In genomic region chr1:52140633-52141512, GRCh38 we compare ENCODE assay signal across 9 cellular contexts. TPM values are rescaled to one million over a fixed set of nuclear protein-coding genes. Genes with fewer than 3 reads are reported as not detected.
A peak's percentile ranks its signal among the peaks of the same experiment; 100 is the strongest.
DNase-seq lines count a peak whose midpoint lies in the region; ATAC-seq, FAIRE-seq and TF ChIP-seq lines count a peak whose summit lies in the region.
"Had no signal": no experiment of that assay in that cellular context is flagged by ENCODE, and none has a peak within 500 bp of the region (broad histone marks: within the 10 kb centered on the region; RNA-seq: fewer than 3 reads in every experiment).

No MANE protein-coding gene starts in this region.

- H3K4me3 Mint-ChIP-seq in MCF 10A (ENCODE audit: unreplicated experiment) = peak overlapping the region; percentile 86

- H3K4me1 ChIP-seq in BLaER1 treated with 17β-estradiol and CSF1 and Interleukin-3, amounts not matched to agents 10 nM and 100 nM = peaks cover 32 to 52% (median 43%) of the 10 kb centered on the region in 10 experiments
- H3K4me1 ChIP-seq in Karpas-422 (ENCODE audit: low read length) (peaks cover 18% of the 10 kb centered on the region), muscle layer of colon (ENCODE audit: insufficient read depth, low read length) (peaks cover 29% of the 10 kb centered on the region)

- no peaks in the 10 kb centered on the region for H3K36me3 Mint-ChIP-seq in MCF 10A (ENCODE audit: insufficient read depth, unreplicated experiment)

- H3K4me2 ChIP-seq in BLaER1 treated with 17β-estradiol and CSF1 and Interleukin-3, amounts not matched to agents 10 nM and 100 nM = peak overlapping the region; percentile 79 to 98 (median 93)
- peak overlapping the region; percentile 91 for H3K4me2 ChIP-seq in Karpas-422 (ENCODE audit: low read depth, low read length, poor library complexity, severe bottlenecking)

- H3K27ac ChIP-seq in BLaER1 treated with 17β-estradiol and CSF1 and Interleukin-3, amounts not matched to agents 10 nM and 100 nM = peak overlapping the region in 10 of 11 experiments; percentile 89 to 98 (median 94); a peak in 20 of 22 replicates
- H3K27ac ChIP-seq in Karpas-422 (ENCODE audit: low read length) = no peak overlapping the region
- peak overlapping the region; percentile 79 for H3K27ac ChIP-seq in muscle layer of colon (ENCODE audit: low read depth, low read length)

- peaks cover 29% of the 10 kb centered on the region for H3K4me1 Mint-ChIP-seq in MCF 10A (ENCODE audit: insufficient read depth, unreplicated experiment)

- H3K27me3 Mint-ChIP-seq in MCF 10A (ENCODE audit: insufficient read depth, unreplicated experiment) = no peaks in the 10 kb centered on the region

- POLR2A ChIA-PET in MCF 10A (lab: Yijun Ruan, JAX) = interaction anchor here (0.7 to 2.6 kb wide), 19 partner anchors 12 to 265 kb away, joined by 3 to 17 read pairs (median 7); partner anchors contain the start of genes BTF3L4, CC2D1B, KTI12 and ORC1

- H3K79me2 ChIP-seq in Karpas-422 (ENCODE audit: low read length) = no peaks in the 10 kb centered on the region

- peak overlapping the region; percentile 86 to 99 (median 94); a peak in 17 of 20 replicates for H3K4me3 ChIP-seq in BLaER1 treated with 17β-estradiol and CSF1 and Interleukin-3, amounts not matched to agents 10 nM and 100 nM
- H3K4me3 ChIP-seq in Karpas-422 (ENCODE audit: low read length) = peak overlapping the region; percentile 88; the same call in 1 of the 2 replicates
- peak overlapping the region in 1 of 2 donors; percentile 71 for H3K4me3 ChIP-seq in muscle layer of colon (ENCODE audit: low read depth in 1 of 2, low read length in 2 of 2)

- TF ChIP-seq CTCF in MCF 10A (IDR thresholded peaks at IDR 0.05; ENCODE audit: unreplicated experiment) = no peak

- H3K9me3 ChIP-seq in BLaER1 treated with 17β-estradiol and CSF1 and Interleukin-3, amounts not matched to agents 10 nM and 100 nM (replicated peaks in 1 of 11) = no peaks in the 10 kb centered on the region
- H3K9me3 ChIP-seq in Karpas-422 (ENCODE audit: low read length) (no peaks in the 10 kb centered on the region), muscle layer of colon (ENCODE audit: low read length) (no peaks in the 10 kb centered on the region)

- H3K27ac Mint-ChIP-seq in MCF 10A (ENCODE audit: low read depth, unreplicated experiment) = peak overlapping the region; percentile 95

- H3K36me3 ChIP-seq in BLaER1 treated with 17β-estradiol and CSF1 and Interleukin-3, amounts not matched to agents 10 nM and 100 nM = no peaks in the 10 kb centered on the region
- H3K36me3 ChIP-seq in Karpas-422 (ENCODE audit: insufficient read depth, low read length) (no peaks in the 10 kb centered on the region), muscle layer of colon (ENCODE audit: insufficient read depth, low read length) (no peaks in the 10 kb centered on the region)

- ATAC-seq in GM19395 (IDR thresholded peaks at IDR 0.05; ENCODE audit: unreplicated experiment) (no peak), HG03039 (IDR thresholded peaks at IDR 0.05; ENCODE audit: unreplicated experiment) (no peak)

- DNase-seq in Karpas-422 (no peak), MCF 10A (ENCODE audit: unreplicated experiment) (peak; percentile 24), frontal cortex (ENCODE audit: low spot score in 2 of 2) (no peak)
- DNase-seq in stimulated activated CD4-positive, alpha-beta T cell treated with anti-CD3 and anti-CD28 coated beads, Interleukin-1b, Interleukin-23, amount 100 ng/mL, for 48 hours = no peak

- H2AFZ ChIP-seq in Karpas-422 (ENCODE audit: low read length) = no peak overlapping the region; the same call in 1 of the 2 replicates

- no peaks in the 10 kb centered on the region for H3K27me3 ChIP-seq in BLaER1 treated with 17β-estradiol and CSF1 and Interleukin-3, amounts not matched to agents 10 nM and 100 nM
- H3K27me3 ChIP-seq in Karpas-422 (ENCODE audit: low read length) (no peaks in the 10 kb centered on the region), muscle layer of colon (ENCODE audit: control insufficient read depth in 1 of 2, insufficient read depth in 2 of 2, low read length in 2 of 2) (no peaks in the 10 kb centered on the region)

- H3K9me3 Mint-ChIP-seq in MCF 10A (ENCODE audit: unreplicated experiment) = no peaks in the 10 kb centered on the region

- CTCF ChIA-PET in MCF 10A (lab: Yijun Ruan, JAX) = interaction anchor here (0.5 to 1.9 kb wide), 3 partner anchors 14 to 155 kb away, joined by 3 to 13 read pairs (median 5); no protein-coding TSS in a partner anchor

- intact Hi-C loops in MCF 10A (cut with micrococcal nuclease) = loop anchor here (5.0 kb wide), 1 partner anchor 226 kb away; the partner anchor contains the start of gene CC2D1B

- FAIRE-seq in frontal cortex (lab: Jason Lieb, UNC) = no peak
- FAIRE-seq: endometrium had no signal

- H3K9me2 ChIP-seq in Karpas-422 (replicated peaks; ENCODE audit: insufficient read depth, low read length) = no peaks in the 10 kb centered on the region

- TSS peak; percentile 21 for BruUV-seq in MCF 10A (replicated peaks; lab: Mats Ljungman, UMichigan)

- H4K20me1 ChIP-seq in BLaER1 treated with 17β-estradiol and CSF1 and Interleukin-3, amounts not matched to agents 10 nM and 100 nM = peaks cover 0 to 36% (median 20%) of the 10 kb centered on the region in 11 experiments; a peak in 11 of 22 replicates
- no peaks in the 10 kb centered on the region for H4K20me1 ChIP-seq in Karpas-422 (ENCODE audit: insufficient read depth, low read depth, low read length)

- H3K9ac ChIP-seq in BLaER1 treated with 17β-estradiol and CSF1 and Interleukin-3, amounts not matched to agents 10 nM and 100 nM = peak overlapping the region in 10 of 11 experiments; percentile 91 to 99 (median 97); a peak in 17 of 22 replicates
- H3K9ac ChIP-seq in Karpas-422 (ENCODE audit: low read length) = no peak overlapping the region
- H3K9ac ChIP-seq in muscle layer of colon (ENCODE audit: low read length) = peak overlapping the region; percentile 79

RNA-seq across cellular contexts. Expression of gene ZFYVE9, which starts 1.0 kb away (rescaled TPM):
- 1.6 and 2.2 TPM in 2 replicates for total RNA-seq in Karpas-422 (2014; rRNA removed; shearing (Covaris generic); ENCODE audit: low replicate concordance)
- total RNA-seq in MCF 10A (2022) (21.9 and 23.9 TPM in 2 replicates), frontal cortex (79.1 TPM)
